In genomic region chr18:70036771-70037452, GRCh38 we compare ENCODE assay signal across 10 cellular contexts.
DNase-seq lines count a peak whose midpoint lies in the region; ATAC-seq, FAIRE-seq and TF ChIP-seq lines count a peak whose summit lies in the region.
"Had no signal": no experiment of that assay in that cellular context is flagged by ENCODE, and none has a peak within 500 bp of the region (broad histone marks: within the 10 kb centered on the region; RNA-seq: fewer than 3 reads in every experiment).

No MANE protein-coding gene starts in this region.

- ATAC-seq in GM18870 (IDR thresholded peaks at IDR 0.05; ENCODE audit: unreplicated experiment) (peak; percentile 99), GM21717 (IDR thresholded peaks at IDR 0.05; ENCODE audit: unreplicated experiment) (peak; percentile 100), HG03378 (IDR thresholded peaks at IDR 0.05; ENCODE audit: unreplicated experiment) (peak; percentile 99)
- ATAC-seq in effector memory CD8-positive, alpha-beta T cell (replicated peaks) = no peak
- ATAC-seq: pancreas had no signal

- CTCF ChIA-PET in RWPE1 (lab: Yijun Ruan, JAX) = no interaction called here

- H3K4me3 Mint-ChIP-seq in effector memory CD8-positive, alpha-beta T cell = no peak overlapping the region

- no peak overlapping the region for H3K27ac Mint-ChIP-seq in effector memory CD8-positive, alpha-beta T cell

- H3K36me3 Mint-ChIP-seq in effector memory CD8-positive, alpha-beta T cell (ENCODE audit: insufficient read depth) = peaks cover 11% of the 10 kb centered on the region

- TF ChIP-seq CTCF in RWPE1 (conservative IDR thresholded peaks at IDR 0.05; ENCODE audit: low read depth) = no peak

- FAIRE-seq in HTR-8/SVneo (lab: Jason Lieb, UNC) = no peak
- FAIRE-seq: pancreas had no signal

- DNase-seq in midbrain (lab: John Stamatoyannopoulos, UW) (peak; percentile 49), RWPE1 (ENCODE audit: low spot score) (no peak), HTR-8/SVneo (ENCODE audit: insufficient read length, low spot score) (no peak), NCI-H774 (lab: John Stamatoyannopoulos, UW) (no peak)
- no peak for DNase-seq in effector memory CD8-positive, alpha-beta T cell
- DNase-seq: cortex of kidney had no signal

- no peaks in the 10 kb centered on the region for H3K27me3 Mint-ChIP-seq in effector memory CD8-positive, alpha-beta T cell

- POLR2A ChIA-PET in RWPE1 (lab: Yijun Ruan, JAX; ENCODE audit: low non-redundant PET) = no interaction called here

- peaks cover 5 to 8% of the 10 kb centered on the region in 2 donors for H3K4me1 Mint-ChIP-seq in effector memory CD8-positive, alpha-beta T cell (ENCODE audit: low read depth in 2 of 2)

- peaks cover 0 to 11% of the 10 kb centered on the region in 2 donors for H3K9me3 Mint-ChIP-seq in effector memory CD8-positive, alpha-beta T cell

- H3K27ac ChIP-seq in RWPE1 = no peak overlapping the region
- H3K27ac ChIP-seq: pancreas had no signal
